In the genomic region with DNA sequence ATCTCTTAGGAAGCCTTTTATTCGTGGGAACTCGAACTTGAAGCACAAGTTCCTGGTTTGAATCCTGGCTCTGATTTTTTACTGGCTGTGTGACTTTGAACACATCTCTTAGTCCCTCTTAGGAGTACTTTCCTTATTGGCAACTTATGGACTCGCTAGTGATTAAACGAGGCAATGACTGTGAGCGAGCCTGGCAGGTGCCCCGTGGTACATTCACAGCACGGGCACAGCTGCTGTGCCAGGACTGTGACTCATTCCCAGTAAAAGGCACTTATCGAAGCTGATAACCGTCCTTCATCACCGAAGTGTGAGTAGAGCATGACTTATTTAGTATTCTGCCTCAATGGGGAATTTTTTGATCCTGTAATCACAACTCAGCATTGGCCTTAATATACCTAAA, we compare ENCODE assay signal across 22 cellular contexts. TPM values are rescaled to one million over a fixed set of nuclear protein-coding genes. Genes with fewer than 3 reads are reported as not detected.
A peak's percentile ranks its signal among the peaks of the same experiment; 100 is the strongest.
DNase-seq lines count a peak whose midpoint lies in the region; ATAC-seq, FAIRE-seq and TF ChIP-seq lines count a peak whose summit lies in the region.
"Had no signal": no experiment of that assay in that cellular context is flagged by ENCODE, and none has a peak within 500 bp of the region (broad histone marks: within the 10 kb centered on the region; RNA-seq: fewer than 3 reads in every experiment).

No MANE protein-coding gene starts in this region.

- H3K27ac ChIP-seq in endodermal cell (ENCODE audit: low read depth, low read length) (no peak overlapping the region), pancreas (no peak overlapping the region)
- H3K27ac ChIP-seq: brain microvascular endothelial cell, ovary had no signal

- H3K9me3 Mint-ChIP-seq in endodermal cell = no peaks in the 10 kb centered on the region
- no peaks in the 10 kb centered on the region for H3K9me3 Mint-ChIP-seq in activated naive CD4-positive, alpha-beta T cell treated with anti-CD3 and anti-CD28 coated beads for 36 hours
- H3K9me3 Mint-ChIP-seq: activated B cell treated with CpG ODN at 0.5 μM for 24 hours; CD4-positive, CD25-positive, alpha-beta regulatory T cell; natural killer cell treated with Interleukin-12 subunit alpha and Interleukin-12 subunit beta and Interleukin-15 and Interleukin-18, amount 100 ng/mL, for 72 hours had no signal

- peaks cover 4% of the 10 kb centered on the region for H3K36me3 Mint-ChIP-seq in endodermal cell (ENCODE audit: low read depth)
- no peaks in the 10 kb centered on the region for H3K36me3 Mint-ChIP-seq in activated naive CD4-positive, alpha-beta T cell treated with anti-CD3 and anti-CD28 coated beads for 36 hours (ENCODE audit: low read depth)
- H3K36me3 Mint-ChIP-seq: CD4-positive, CD25-positive, alpha-beta regulatory T cell; natural killer cell treated with Interleukin-12 subunit alpha and Interleukin-12 subunit beta and Interleukin-15 and Interleukin-18, amount 100 ng/mL, for 72 hours had no signal

- intact Hi-C loops in pancreas (cut with DNase I) = no loop called here
- intact Hi-C loops in activated naive CD4-positive, alpha-beta T cell treated with anti-CD3 and anti-CD28 coated beads for 36 hours (cut with micrococcal nuclease) = no loop called here

- CTCF ChIA-PET in activated naive CD4-positive, alpha-beta T cell treated with anti-CD3 and anti-CD28 coated beads for 36 hours (lab: Charles Lee) = interaction anchor here (0.7 kb wide), 1 partner anchor 11 kb away, joined by 3 read pairs; no protein-coding TSS in a partner anchor

- FAIRE-seq in pancreas (lab: Jason Lieb, UNC) (no peak), RCC 7860 (lab: Jason Lieb, UNC) (no peak)
- FAIRE-seq: urothelium cell line had no signal

- no peaks in the 10 kb centered on the region for H3K27me3 ChIP-seq in endodermal cell (ENCODE audit: control insufficient read depth, insufficient read depth, low read length, poor library complexity, severe bottlenecking)
- no peaks in the 10 kb centered on the region for H3K27me3 ChIP-seq in pancreas
- H3K27me3 ChIP-seq: brain microvascular endothelial cell, ovary had no signal

- 89 to 91% methylated on average over 10 of the region's 10 CpGs for WGBS in endodermal cell (ENCODE audit: insufficient coverage in 1 of 2, insufficient read length in 1 of 2), 2 experiments
- 46 to 50% methylated on average over 10 of the region's 10 CpGs for WGBS in pancreas, 2 donors

- H3K4me3 ChIP-seq in endodermal cell (ENCODE audit: low read length) = no peak overlapping the region
- H3K4me3 ChIP-seq in pancreas = no peak overlapping the region
- H3K4me3 ChIP-seq: ovary had no signal

- peaks cover 8% of the 10 kb centered on the region for H3K36me3 ChIP-seq in endodermal cell (ENCODE audit: control insufficient read depth, insufficient read depth, low read length)
- no peaks in the 10 kb centered on the region for H3K36me3 ChIP-seq in pancreas
- H3K36me3 ChIP-seq: brain microvascular endothelial cell, ovary had no signal

- H3K4me3 Mint-ChIP-seq in endodermal cell = no peak overlapping the region
- H3K4me3 Mint-ChIP-seq in activated naive CD4-positive, alpha-beta T cell treated with anti-CD3 and anti-CD28 coated beads for 36 hours = no peak overlapping the region
- H3K4me3 Mint-ChIP-seq: activated B cell treated with CpG ODN at 0.5 μM for 24 hours; CD4-positive, CD25-positive, alpha-beta regulatory T cell; natural killer cell treated with Interleukin-12 subunit alpha and Interleukin-12 subunit beta and Interleukin-15 and Interleukin-18, amount 100 ng/mL, for 72 hours had no signal

- H3K4me1 Mint-ChIP-seq in endodermal cell = no peaks in the 10 kb centered on the region
- H3K4me1 Mint-ChIP-seq in activated naive CD4-positive, alpha-beta T cell treated with anti-CD3 and anti-CD28 coated beads for 36 hours (ENCODE audit: low read depth) = no peaks in the 10 kb centered on the region
- H3K4me1 Mint-ChIP-seq: activated B cell treated with CpG ODN at 0.5 μM for 24 hours; CD4-positive, CD25-positive, alpha-beta regulatory T cell had no signal

- H3K4me1 ChIP-seq in endodermal cell (ENCODE audit: control insufficient read depth, insufficient read depth, low read length) (no peaks in the 10 kb centered on the region), pancreas (no peaks in the 10 kb centered on the region)

- TF ChIP-seq CTCF in endodermal cell (conservative IDR thresholded peaks at IDR 0.05) (no peak), pancreas (IDR thresholded peaks at IDR 0.05) (no peak)

- peaks cover 3% of the 10 kb centered on the region for H3K27me3 Mint-ChIP-seq in endodermal cell (ENCODE audit: insufficient read depth)
- peaks cover 8% of the 10 kb centered on the region for H3K27me3 Mint-ChIP-seq in activated naive CD4-positive, alpha-beta T cell treated with anti-CD3 and anti-CD28 coated beads for 36 hours (ENCODE audit: low read depth)

- H3K9me3 ChIP-seq in endodermal cell (ENCODE audit: control insufficient read depth, low read length) (no peaks in the 10 kb centered on the region), pancreas (no peaks in the 10 kb centered on the region)
- H3K9me3 ChIP-seq: ovary had no signal

- peak; percentile 12 for DNase-seq in DMS53 treated with DMSO at 0.1 percent for 48 hours (lab: John Stamatoyannopoulos, UW; ENCODE audit: unreplicated experiment)
- DNase-seq in M059J (ENCODE audit: low read depth) = peak; percentile 13
- no peak for DNase-seq in endodermal cell
- DNase-seq in pancreas = peak in 3 of 6 donors; percentile 52 to 71 (median 70)
- DNase-seq in NCI-H2081 treated with DMSO at 0.1 percent for 48 hours (lab: John Stamatoyannopoulos, UW) = no peak
- DNase-seq in activated naive CD4-positive, alpha-beta T cell treated with anti-CD3 and anti-CD28 coated beads for 36 hours = no peak
- no peak for DNase-seq in RCC 7860 (ENCODE audit: low spot score)
- DNase-seq: activated B cell treated with CpG ODN at 0.5 μM for 24 hours; activated CD4-positive, alpha-beta T cell treated with anti-CD3 and anti-CD28 coated beads, Interleukin-2, amount 50 U/mL, for 4 hours; activated effector memory CD4-positive, alpha-beta T cell treated with anti-CD3 and anti-CD28 coated beads, Interleukin-2, amount 50 U/mL, for 16 hours; brain microvascular endothelial cell; CD4-positive, CD25-positive, alpha-beta regulatory T cell; cortex of kidney; HCEC 1CT; NCI-H1930; NCI-H524; ovary; stimulated activated CD8-positive, alpha-beta memory T cell treated with anti-CD3 and anti-CD28 coated beads, Interleukin-4, amount 100 ng/mL, for 48 hours had no signal

- peak; percentile 45 to 95 (median 88) for ATAC-seq in pancreas
- ATAC-seq: natural killer cell treated with Interleukin-12 subunit alpha and Interleukin-12 subunit beta and Interleukin-15 and Interleukin-18, amount 100 ng/mL, for 72 hours had no signal

- H3K9ac ChIP-seq in endodermal cell (ENCODE audit: extremely low read depth, low read length, poor library complexity, severe bottlenecking) = no peak overlapping the region

- H3K27ac Mint-ChIP-seq in endodermal cell = peak overlapping the region; percentile 61
- no peak overlapping the region for H3K27ac Mint-ChIP-seq in activated naive CD4-positive, alpha-beta T cell treated with anti-CD3 and anti-CD28 coated beads for 36 hours
- H3K27ac Mint-ChIP-seq: activated B cell treated with CpG ODN at 0.5 μM for 24 hours; CD4-positive, CD25-positive, alpha-beta regulatory T cell; natural killer cell treated with Interleukin-12 subunit alpha and Interleukin-12 subunit beta and Interleukin-15 and Interleukin-18, amount 100 ng/mL, for 72 hours had no signal

RNA-seq across cellular contexts. Expression of a gene that starts 22.7 kb away (rescaled TPM):
- total RNA-seq in M059J (2014; rRNA removed; shearing (Covaris generic)) = 0.44 TPM in 1 of 2 replicates, not detected in the other
- total RNA-seq in endodermal cell (under 1 TPM; 0.80 to 0.88 TPM), pancreas (1 to 10 TPM in 3 of 6 donors, under 1 TPM in 3; 0.61 to 1.7 (median 1.1) TPM)
- 1.9 TPM for polyA plus RNA-seq in endodermal cell (2013, experiment 1 of 2)
- 1.3 TPM for polyA plus RNA-seq in endodermal cell (2013, experiment 2 of 2)
- 1 to 10 TPM; 2.1 to 7.4 TPM for polyA plus RNA-seq in pancreas
- total RNA-seq in activated naive CD4-positive, alpha-beta T cell treated with anti-CD3 and anti-CD28 coated beads for 36 hours = not detected
- total RNA-seq: activated B cell treated with CpG ODN at 0.5 μM for 24 hours; CD4-positive, CD25-positive, alpha-beta regulatory T cell; fibroblast of lung; kidney epithelial cell; natural killer cell treated with Interleukin-12 subunit alpha and Interleukin-12 subunit beta and Interleukin-15 and Interleukin-18, amount 100 ng/mL, for 72 hours had no signal
- polyA plus RNA-seq: CD4-positive, CD25-positive, alpha-beta regulatory T cell; fibroblast of lung had no signal

RNA-seq across cellular contexts. Expression of a gene that starts 40.6 kb away (rescaled TPM):
- 30.7 and 32.6 TPM in 2 replicates for total RNA-seq in M059J (2014; rRNA removed; shearing (Covaris generic))
- total RNA-seq in endodermal cell = 1 to 10 TPM; 6.6 to 8.5 TPM
- 13.6 TPM for polyA plus RNA-seq in endodermal cell (2013, experiment 1 of 2)
- 14.4 TPM for polyA plus RNA-seq in endodermal cell (2013, experiment 2 of 2)
- 1 to 10 TPM; 1.8 to 6.6 (median 2.6) TPM for total RNA-seq in pancreas
- 10 to 100 TPM in 1 of 2 donors, 1 to 10 TPM in 1; 8.4 to 10.3 TPM for polyA plus RNA-seq in pancreas
- 1 to 10 TPM; 4.0 to 7.7 TPM for total RNA-seq in activated naive CD4-positive, alpha-beta T cell treated with anti-CD3 and anti-CD28 coated beads for 36 hours

RNA-seq across cellular contexts. Expression of a gene that starts 40.7 kb away (rescaled TPM):
- 45.1 and 55.0 TPM in 2 replicates for total RNA-seq in M059J (2014; rRNA removed; shearing (Covaris generic))
- 10 to 100 TPM; 40.6 to 47.0 TPM for total RNA-seq in endodermal cell
- 29.7 TPM for polyA plus RNA-seq in endodermal cell (2013, experiment 1 of 2)
- 23.1 TPM for polyA plus RNA-seq in endodermal cell (2013, experiment 2 of 2)
- total RNA-seq in pancreas = 10 to 100 TPM; 18.4 to 27.8 (median 20.2) TPM
- polyA plus RNA-seq in pancreas = 10 to 100 TPM in 1 of 2 donors, 1 to 10 TPM in 1; 6.8 to 15.1 TPM
- total RNA-seq in activated naive CD4-positive, alpha-beta T cell treated with anti-CD3 and anti-CD28 coated beads for 36 hours = 10 to 100 TPM; 34.0 to 35.1 TPM

Comparison
In these comparisons a context has a peak if more than half of its experiments do, and no peak if none do; other contexts are left out.
1. DNase-seq: peak in DMS53 treated with DMSO at 0.1 percent for 48 hours (single experiment) and M059J (single experiment); none in endodermal cell (single experiment), NCI-H2081 treated with DMSO at 0.1 percent for 48 hours (single experiment), activated naive CD4-positive, alpha-beta T cell treated with anti-CD3 and anti-CD28 coated beads for 36 hours (single experiment) and RCC 7860 (single experiment).